ENCODE assay signal across 22 cellular contexts in the genomic region with DNA sequence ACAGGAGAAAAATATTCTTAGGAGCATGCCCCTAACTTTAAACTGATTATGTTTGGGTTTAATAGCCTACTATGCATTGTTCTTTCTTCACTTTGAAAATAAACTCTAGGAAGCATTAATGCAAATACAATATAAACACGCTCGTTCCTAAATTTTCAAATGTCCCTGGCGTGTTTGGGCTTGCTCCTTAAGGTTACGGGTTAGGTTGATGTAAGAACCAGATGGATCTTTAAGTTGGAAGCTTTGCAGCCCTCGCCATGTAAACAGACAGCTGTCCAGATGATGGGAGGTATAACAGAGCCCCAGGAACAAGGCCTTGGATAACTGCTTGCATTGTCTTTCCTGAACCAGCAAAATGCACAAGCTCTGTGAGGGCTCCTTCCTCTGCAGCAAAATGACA.
DNase-seq lines count a peak whose midpoint lies in the region; ATAC-seq and TF ChIP-seq lines count a peak whose summit lies in the region.
"Had no signal": no experiment of that assay in that cellular context is flagged by ENCODE, and none has a peak within 500 bp of the region (broad histone marks: within the 10 kb centered on the region; RNA-seq: fewer than 3 reads in every experiment).

No MANE protein-coding gene starts in this region.

- H3K4me1 Mint-ChIP-seq in GM23338, result peaks cover 3% of the 10 kb centered on the region; the same call in 1 of the 3 replicates
- H3K4me1 Mint-ChIP-seq: CD4-positive, CD25-positive, alpha-beta regulatory T cell; H9 had no signal

- no peak overlapping the region for H3K27ac Mint-ChIP-seq in GM23338
- H3K27ac Mint-ChIP-seq: CD4-positive, CD25-positive, alpha-beta regulatory T cell; H9; HFFc6; IgD-negative memory B cell had no signal

- H2AFZ ChIP-seq in GM23338 (peak overlapping the region; percentile 66), neuronal stem cell (ENCODE audit: low read length) (peak overlapping the region; percentile 26)

- H3K9me2 ChIP-seq in GM23338 (ENCODE audit: insufficient read depth), result no peaks in the 10 kb centered on the region
- H3K9me2 ChIP-seq: SK-N-SH had no signal

- H3K4me1 ChIP-seq in GM23338 (ENCODE audit: insufficient read depth) (no peaks in the 10 kb centered on the region), mesodermal cell (ENCODE audit: control insufficient read depth, insufficient read depth, low read length, poor library complexity, severe bottlenecking) (peaks cover 5% of the 10 kb centered on the region), neuronal stem cell (ENCODE audit: control insufficient read depth in 2 of 2, insufficient read depth in 1 of 2, low read depth in 1 of 2, low read length in 2 of 2) (peaks cover 0 to 2% of the 10 kb centered on the region in 2 donors)
- H3K4me1 ChIP-seq: BE2C had no signal

- no peak overlapping the region for H4K91ac ChIP-seq in neuronal stem cell (ENCODE audit: low read depth, low read length, poor library complexity)

- H3K36me3 Mint-ChIP-seq in GM23338 (ENCODE audit: low read depth), result no peaks in the 10 kb centered on the region
- H3K36me3 Mint-ChIP-seq: CD4-positive, CD25-positive, alpha-beta regulatory T cell; IgD-negative memory B cell had no signal

- no peaks in the 10 kb centered on the region for H3K79me1 ChIP-seq in neuronal stem cell (ENCODE audit: low read depth, low read length)

- peaks cover 1% of the 10 kb centered on the region for H3K27me3 Mint-ChIP-seq in GM23338 (ENCODE audit: insufficient read depth, low read depth, poor library complexity)
- H3K27me3 Mint-ChIP-seq: CD4-positive, CD25-positive, alpha-beta regulatory T cell had no signal

- no peak overlapping the region for H3K14ac ChIP-seq in neuronal stem cell (ENCODE audit: low read length)

- ATAC-seq in GM23338 (no peak), HG03039 (IDR thresholded peaks at IDR 0.05; ENCODE audit: unreplicated experiment) (no peak), SK-N-SH treated with all-trans-retinoic acid at 6 μM for 48 hours (no peak)

- no peak overlapping the region for H2BK5ac ChIP-seq in neuronal stem cell (ENCODE audit: low read length)

- H3K9ac ChIP-seq in neuronal stem cell (ENCODE audit: low read depth, low read length, poor library complexity), result no peak overlapping the region
- H3K9ac ChIP-seq: SK-N-SH had no signal

- H3K27ac ChIP-seq in GM23338 (ENCODE audit: low read depth) (no peak overlapping the region), mesodermal cell (ENCODE audit: low read depth, low read length, severe bottlenecking) (peak overlapping the region; percentile 13), neuronal stem cell (replicated peaks; ENCODE audit: low read length) (no peak overlapping the region)

- no peaks in the 10 kb centered on the region for H3K36me3 ChIP-seq in GM23338 (ENCODE audit: insufficient read depth)
- H3K36me3 ChIP-seq in mesodermal cell (ENCODE audit: control insufficient read depth, insufficient read depth, low read length), result no peaks in the 10 kb centered on the region
- H3K36me3 ChIP-seq in neuronal stem cell (replicated peaks in 1 of 2; ENCODE audit: control insufficient read depth in 2 of 2, insufficient read depth in 2 of 2, low read length in 2 of 2), result no peaks in the 10 kb centered on the region
- H3K36me3 ChIP-seq: BE2C had no signal

- H3K9me3 Mint-ChIP-seq in GM23338, result no peaks in the 10 kb centered on the region; the same call in 2 of the 3 replicates
- H3K9me3 Mint-ChIP-seq: CD4-positive, CD25-positive, alpha-beta regulatory T cell; H9; HFFc6 had no signal

- H3K79me2 ChIP-seq in GM23338 (replicated peaks; ENCODE audit: insufficient read depth), result no peaks in the 10 kb centered on the region

- no peak overlapping the region for H3K4me3 ChIP-seq in GM23338
- H3K4me3 ChIP-seq in mesodermal cell (ENCODE audit: extremely low read depth, insufficient read depth, low read length, poor library complexity, severe bottlenecking), result no peak overlapping the region
- no peak overlapping the region for H3K4me3 ChIP-seq in neuronal stem cell (ENCODE audit: low read length in 2 of 2)

- no peaks in the 10 kb centered on the region for H3K9me3 ChIP-seq in mesodermal cell (ENCODE audit: control insufficient read depth, low read length)
- H3K9me3 ChIP-seq in neuronal stem cell (replicated peaks in 1 of 2; ENCODE audit: control insufficient read depth in 2 of 2, insufficient read depth in 1 of 2, low read depth in 1 of 2, low read length in 2 of 2), result no peaks in the 10 kb centered on the region
- H3K9me3 ChIP-seq: BE2C, SK-N-SH had no signal

- H2BK12ac ChIP-seq in neuronal stem cell (ENCODE audit: low read length), result no peak overlapping the region

- H3K23ac ChIP-seq in neuronal stem cell (ENCODE audit: low read depth, low read length, poor library complexity), result no peak overlapping the region

- TF ChIP-seq CTCF in GM23338 (conservative IDR thresholded peaks at IDR 0.05; ENCODE audit: low read depth in 2 of 2), result no peak

- no peak overlapping the region for H3K4ac ChIP-seq in neuronal stem cell (ENCODE audit: low read length)

- H2AK5ac ChIP-seq in neuronal stem cell (ENCODE audit: low read depth, low read length), result no peak overlapping the region

- no peaks in the 10 kb centered on the region for H3F3A ChIP-seq in GM23338 (replicated peaks; ENCODE audit: low read depth)

- no peak overlapping the region for H2BK15ac ChIP-seq in neuronal stem cell (ENCODE audit: low read length)

- DNase-seq in GM23338 (ENCODE audit: low spot score), result no peak
- peak; percentile 17 for DNase-seq in NCI-H2171 (lab: John Stamatoyannopoulos, UW)
- no peak for DNase-seq in neuronal stem cell (ENCODE audit: low spot score)
- DNase-seq in SKM-1 (lab: John Stamatoyannopoulos, UW; ENCODE audit: unreplicated experiment), result no peak
- no peak for DNase-seq in A172 (ENCODE audit: low spot score)
- DNase-seq: BE2C; CD4-positive, CD25-positive, alpha-beta regulatory T cell; DMS153; DND-41; H9; HFFc6; NCI-H1092; NCI-H1417 treated with DMSO at 0.1 percent for 48 hours; NCI-H187; NCI-H2081 treated with DMSO at 0.1 percent for 48 hours; NCI-H748 treated with DMSO at 0.1 percent for 48 hours; SIG-M5; SK-N-SH had no signal

- WGBS in mesodermal cell (ENCODE audit: insufficient coverage in 2 of 2), 2 experiments, result 92 to 94% methylated on average over 3 to 5 of the region's 5 CpGs
- no CpG with 5 or more reads among the region's 5 CpGs for WGBS in neuronal stem cell (ENCODE audit: extremely low coverage in 2 of 2, insufficient read length in 2 of 2, insufficient replicate concordance in 1 of 2), 2 donors

- H2BK120ac ChIP-seq in neuronal stem cell (ENCODE audit: low read depth, low read length), result no peak overlapping the region

- no peak overlapping the region for H4K8ac ChIP-seq in neuronal stem cell (ENCODE audit: low read depth, low read length)

- no peak overlapping the region for H3K4me2 ChIP-seq in GM23338
- H3K4me2 ChIP-seq in neuronal stem cell (ENCODE audit: insufficient read depth, low read length, poor library complexity, severe bottlenecking), result no peak overlapping the region
- H3K4me2 ChIP-seq: SK-N-SH had no signal

- no peaks in the 10 kb centered on the region for H4K20me1 ChIP-seq in GM23338 (replicated peaks; ENCODE audit: insufficient read depth)

- no peak overlapping the region for H3K4me3 Mint-ChIP-seq in GM23338
- H3K4me3 Mint-ChIP-seq: CD4-positive, CD25-positive, alpha-beta regulatory T cell; H9; HFFc6; IgD-negative memory B cell had no signal

- H3K27me3 ChIP-seq in GM23338 (ENCODE audit: insufficient read depth), result no peaks in the 10 kb centered on the region
- no peaks in the 10 kb centered on the region for H3K27me3 ChIP-seq in neuronal stem cell (ENCODE audit: control insufficient read depth in 3 of 3, insufficient read depth in 3 of 3, low read depth in 1 of 3, low read length in 3 of 3)

- no peak overlapping the region for H3K18ac ChIP-seq in neuronal stem cell (ENCODE audit: low read length)

TF ChIP-seq in GM23338, 12 proteins besides CTCF, POLR2A, EP300 and RAD21 (continues in another document):
- TF ChIP-seq STAT1 (IDR thresholded peaks at IDR 0.05; ENCODE audit: unreplicated experiment) (no peak), JUNB (IDR thresholded peaks at IDR 0.05; ENCODE audit: unreplicated experiment) (no peak), EZH2phosphoT487 (IDR thresholded peaks at IDR 0.05; ENCODE audit: unreplicated experiment) (no peak), ZNF114 (CRISPR knock-in tag; IDR thresholded peaks at IDR 0.05) (no peak), NANOG (IDR thresholded peaks at IDR 0.05; ENCODE audit: borderline replicate concordance) (no peak), POLR2AphosphoS5 (IDR thresholded peaks at IDR 0.05; ENCODE audit: low read depth) (no peak), EZH2 (IDR thresholded peaks at IDR 0.05; ENCODE audit: low read depth, unreplicated experiment) (no peak)

TF ChIP-seq in SK-N-SH treated with all-trans-retinoic acid at 6 μM for 48 hours, 23 proteins besides CTCF, POLR2A, EP300 and RAD21:
- no peak for TF ChIP-seq ZFP3 (CRISPR knock-in tag; IDR thresholded peaks at IDR 0.05)
- TF ChIP-seq BACH2 (CRISPR knock-in tag; IDR thresholded peaks at IDR 0.05; ENCODE audit: borderline replicate concordance), result no peak
- no peak for TF ChIP-seq ZNF565 (CRISPR knock-in tag; conservative IDR thresholded peaks at IDR 0.05; ENCODE audit: low read depth)
